In genomic region chr2:38037757-38038615, GRCh38 we compare ENCODE assay signal across 8 cellular contexts. TPM values are rescaled to one million over a fixed set of nuclear protein-coding genes. Genes with fewer than 3 reads are reported as not detected.
DNase-seq lines count a peak whose midpoint lies in the region; TF ChIP-seq lines count a peak whose summit lies in the region.

No MANE protein-coding gene starts in this region.

- H3K4me3 Mint-ChIP-seq in activated naive CD4-positive, alpha-beta T cell treated with anti-CD3 and anti-CD28 coated beads for 36 hours: peak overlapping the region; percentile 68

- H3K27ac ChIP-seq in esophagus squamous epithelium: peak overlapping the region in 3 of 4 donors; percentile 38 to 62 (median 50)

- TF ChIP-seq POLR2A in esophagus squamous epithelium (IDR thresholded peaks at IDR 0.05) (no peak), lower leg skin (IDR thresholded peaks at IDR 0.05) (no peak)

- intact Hi-C loops in activated naive CD4-positive, alpha-beta T cell treated with anti-CD3 and anti-CD28 coated beads for 36 hours (cut with micrococcal nuclease): loop anchor here (1.0 kb wide), 3 partner anchors 20 to 68 kb away; partner anchors contain the start of gene CYP1B1
- intact Hi-C loops in esophagus squamous epithelium (cut with DNase I) (no loop called here), lower leg skin (cut with DNase I; ENCODE audit: low total_unique reads) (no loop called here)

- peak overlapping the region; percentile 76 for H3K27ac Mint-ChIP-seq in activated naive CD4-positive, alpha-beta T cell treated with anti-CD3 and anti-CD28 coated beads for 36 hours

- H3K36me3 Mint-ChIP-seq in activated naive CD4-positive, alpha-beta T cell treated with anti-CD3 and anti-CD28 coated beads for 36 hours (ENCODE audit: low read depth): no peaks in the 10 kb centered on the region

- TF ChIP-seq CTCF in HFF-Myc (IDR thresholded peaks at IDR 0.05; ENCODE audit: low read depth, low read length, missing control alignments) (peak; percentile 37), esophagus squamous epithelium (IDR thresholded peaks at IDR 0.05) (peak in 2 of 6 experiments; percentile 17 to 28), lower leg skin (IDR thresholded peaks at IDR 0.05) (no peak)

- peaks cover 16% of the 10 kb centered on the region for H3K4me1 Mint-ChIP-seq in activated naive CD4-positive, alpha-beta T cell treated with anti-CD3 and anti-CD28 coated beads for 36 hours (ENCODE audit: low read depth)

- 22 to 48% methylated on average over 13 to 28 of the region's 38 CpGs for WGBS in esophagus squamous epithelium, 2 donors
- WGBS in lower leg skin, 2 donors: 18 to 19% methylated on average over 38 of the region's 38 CpGs

- CTCF ChIA-PET in activated naive CD4-positive, alpha-beta T cell treated with anti-CD3 and anti-CD28 coated beads for 36 hours (lab: Charles Lee): interaction anchor here (0.7 to 2.4 kb wide), 3 partner anchors 34 to 369 kb away, joined by 3 to 8 read pairs (median 5); no protein-coding TSS in a partner anchor

- H3K27me3 Mint-ChIP-seq in activated naive CD4-positive, alpha-beta T cell treated with anti-CD3 and anti-CD28 coated beads for 36 hours (ENCODE audit: low read depth): peaks cover 45% of the 10 kb centered on the region

- H3K9me3 Mint-ChIP-seq in activated naive CD4-positive, alpha-beta T cell treated with anti-CD3 and anti-CD28 coated beads for 36 hours: no peaks in the 10 kb centered on the region

- H3K4me1 ChIP-seq in esophagus squamous epithelium (peaks cover 5 to 19% (median 7%) of the 10 kb centered on the region in 3 donors), neuron (ENCODE audit: insufficient read depth, low read length) (peaks cover 10% of the 10 kb centered on the region)

- H2AFZ ChIP-seq in neuron (ENCODE audit: low read depth, low read length): peak overlapping the region; percentile 3

- H3K27me3 ChIP-seq in esophagus squamous epithelium: peaks cover 0 to 45% (median 0%) of the 10 kb centered on the region in 4 donors
- no peaks in the 10 kb centered on the region for H3K27me3 ChIP-seq in neuron (ENCODE audit: insufficient read depth, low read length)

- no peaks in the 10 kb centered on the region for H3K9me3 ChIP-seq in esophagus squamous epithelium
- H3K9me3 ChIP-seq in neuron (ENCODE audit: low read length): no peaks in the 10 kb centered on the region

- H3K36me3 ChIP-seq in esophagus squamous epithelium (no peaks in the 10 kb centered on the region), neuron (ENCODE audit: insufficient read depth, low read length) (no peaks in the 10 kb centered on the region)

- H3K4me3 ChIP-seq in HFF-Myc (replicated peaks; ENCODE audit: low read depth, low read length) (peak overlapping the region; percentile 16), esophagus squamous epithelium (peak overlapping the region; percentile 5 to 56 (median 30)), neuron (ENCODE audit: low read length) (peak overlapping the region; percentile 13), lower leg skin (ENCODE audit: low read depth, poor library complexity, severe bottlenecking) (no peak overlapping the region)

- DNase-seq in activated naive CD4-positive, alpha-beta T cell treated with anti-CD3 and anti-CD28 coated beads for 36 hours: peak; percentile 64
- no peak for DNase-seq in activated naive CD4-positive, alpha-beta T cell (lab: John Stamatoyannopoulos, UW)
- DNase-seq in HFF-Myc (ENCODE audit: extremely low read depth, low read depth) (no peak), NCI-H510A treated with DMSO at 0.1 percent for 48 hours (lab: John Stamatoyannopoulos, UW) (peak; percentile 59), esophagus squamous epithelium (lab: John Stamatoyannopoulos, UW) (no peak), SHP77 treated with DMSO at 0.1 percent for 48 hours (lab: John Stamatoyannopoulos, UW) (no peak), lower leg skin (ENCODE audit: low spot score in 2 of 2) (no peak)

RNA-seq across cellular contexts. Expression of gene CYP1B1, which starts 38.0 kb away (rescaled TPM):
- 1 to 10 TPM; 2.4 to 2.5 TPM for total RNA-seq in activated naive CD4-positive, alpha-beta T cell treated with anti-CD3 and anti-CD28 coated beads for 36 hours
- total RNA-seq in esophagus squamous epithelium: 10 to 100 TPM in 2 of 4 donors, 1 to 10 TPM in 2; 1.0 to 20.6 (median 12.8) TPM
- 10 to 100 TPM; 12.4 to 33.4 (median 20.6) TPM for total RNA-seq in lower leg skin

Comparison
In these comparisons a context has a peak if more than half of its experiments do, and no peak if none do; other contexts are left out.
1. DNase-seq: peak in activated naive CD4-positive, alpha-beta T cell treated with anti-CD3 and anti-CD28 coated beads for 36 hours (single experiment) and NCI-H510A treated with DMSO at 0.1 percent for 48 hours (single experiment); none in activated naive CD4-positive, alpha-beta T cell (0 of 4), HFF-Myc (single experiment), esophagus squamous epithelium (single experiment), SHP77 treated with DMSO at 0.1 percent for 48 hours (single experiment) and lower leg skin (0 of 2).